Comparison of ENCODE assay signal across 22 cellular contexts in the genomic region with DNA sequence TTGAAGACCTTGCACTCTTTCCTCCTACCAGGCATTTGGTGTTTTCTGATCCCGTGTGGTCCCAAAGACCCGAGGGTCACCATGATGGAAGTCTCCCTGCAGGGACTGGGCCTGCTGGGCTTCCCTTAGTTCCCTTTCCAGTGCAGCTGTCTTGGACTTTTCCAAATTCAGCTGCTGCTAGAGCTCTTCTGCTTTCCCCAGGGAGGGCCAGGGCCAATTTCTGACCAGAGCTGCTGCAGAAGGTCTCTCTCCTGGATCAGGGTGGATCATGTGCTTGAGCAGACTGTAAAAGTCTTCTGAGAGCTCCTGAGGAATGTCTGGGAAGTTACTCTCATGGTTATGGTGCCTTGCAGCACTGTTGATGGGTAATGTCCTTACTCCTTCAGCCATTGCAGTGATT. TPM values are rescaled to one million over a fixed set of nuclear protein-coding genes. Genes with fewer than 3 reads are reported as not detected.
"Had no signal": no experiment of that assay in that cellular context is flagged by ENCODE, and none has a peak within 500 bp of the region (broad histone marks: within the 10 kb centered on the region; RNA-seq: fewer than 3 reads in every experiment).

No MANE protein-coding gene starts in this region.

- H3K36me3 ChIP-seq: neutrophil, ovary, right lobe of liver, thoracic aorta, upper lobe of left lung had no signal

- H3K27ac ChIP-seq: neutrophil, ovary, psoas muscle, right lobe of liver, thoracic aorta, upper lobe of left lung had no signal

- ATAC-seq: activated T-cell treated with anti-CD3 and anti-CD28 coated beads, Interleukin-2, amount 50 U/mL, for 72 hours; left lobe of liver; natural killer cell; right lobe of liver; stimulated activated naive B cell treated with anti-CD40 and anti-IgM and Interleukin-4, amounts not matched to agents 10 μg/mL and 1 μg/mL and 100 μg/mL, for 72 hours; T-helper 17 cell had no signal

- H3K27me3 ChIP-seq: neutrophil, ovary, right lobe of liver, upper lobe of left lung had no signal

- H3K4me3 ChIP-seq: ovary, psoas muscle, right lobe of liver, smooth muscle cell, thoracic aorta, upper lobe of left lung had no signal

- DNase-seq: activated B cell treated with CpG ODN at 0.5 μM for 24 hours; activated CD4-positive, alpha-beta memory T cell treated with anti-CD3 and anti-CD28 coated beads for 36 hours; activated CD4-positive, alpha-beta T cell treated with anti-CD3 and anti-CD28 coated beads for 4 hours; activated gamma-delta T cell treated with Interleukin-2 at 50 U/mL for 16 hours; activated T-cell treated with anti-CD3 and anti-CD28 coated beads, Interleukin-2, amount 50 U/mL, for 72 hours; aorta; caudate nucleus; effector CD4-positive, alpha-beta T cell; kidney; natural killer cell; ovary; right lobe of liver; stimulated activated CD4-positive, alpha-beta T cell treated with anti-CD3 and anti-CD28 coated beads, Interleukin-15, amount 100 ng/mL, for 24 hours; stimulated activated naive B cell treated with anti-CD40 and anti-IgM and Interleukin-4, amounts not matched to agents 10 μg/mL and 1 μg/mL and 100 μg/mL, for 72 hours; SW 1271; T-helper 17 cell; upper lobe of left lung had no signal

- H3K4me2 ChIP-seq: smooth muscle cell had no signal

- H3K4me1 ChIP-seq: right lobe of liver had no signal

- H3K9me3 ChIP-seq: neutrophil, ovary, psoas muscle, right lobe of liver, thoracic aorta, upper lobe of left lung had no signal

RNA-seq across cellular contexts. Expression of gene LDLRAD3, which starts 23.2 kb away (rescaled TPM):
- total RNA-seq: activated B cell treated with CpG ODN at 0.5 μM for 24 hours; activated T-cell treated with anti-CD3 and anti-CD28 coated beads, Interleukin-2, amount 50 U/mL, for 72 hours had no signal
